8 cellular contexts compared by ENCODE assay signal in the genomic region with DNA sequence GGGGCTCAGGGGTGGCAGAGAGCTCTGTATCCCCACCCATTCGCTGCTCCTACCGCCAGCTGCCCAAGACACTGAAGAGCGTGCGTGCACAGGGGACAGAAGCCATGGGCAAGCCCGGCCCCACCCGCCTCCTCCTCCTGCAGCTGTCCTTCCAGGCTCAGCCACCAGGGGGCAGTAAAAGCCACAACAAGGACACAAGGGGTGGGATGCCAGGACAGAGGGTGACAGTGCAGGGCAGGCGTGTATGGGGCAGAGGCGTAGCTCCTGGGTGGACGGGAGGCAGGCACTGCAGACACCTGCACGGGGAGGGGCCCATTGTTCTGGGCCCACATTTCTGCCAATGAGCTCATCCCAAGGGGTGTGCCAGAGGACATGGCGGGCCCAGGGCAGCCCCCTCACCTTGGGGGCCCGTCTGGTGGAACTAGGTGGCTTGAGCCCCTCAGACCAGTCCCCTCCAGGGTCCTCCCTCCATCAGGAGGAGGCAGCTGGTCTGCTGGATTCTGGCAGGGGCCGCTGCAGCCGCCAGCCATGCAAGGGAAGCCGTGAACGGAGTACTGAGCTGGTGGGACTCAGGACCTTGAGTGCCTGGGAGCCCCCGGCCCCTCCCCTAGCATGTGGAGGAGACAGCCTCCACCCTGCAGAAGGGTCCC.
A peak's percentile ranks its signal among the peaks of the same experiment; 100 is the strongest.
DNase-seq lines count a peak whose midpoint lies in the region; ATAC-seq and TF ChIP-seq lines count a peak whose summit lies in the region.

No MANE protein-coding gene starts in this region.

- H3K27ac Mint-ChIP-seq in central memory CD8-positive, alpha-beta T cell (ENCODE audit: low read depth) = no peak overlapping the region

- ATAC-seq in activated CD4-positive, CD25-positive, alpha-beta regulatory T cell treated with anti-CD3 and anti-CD28 coated beads, Interleukin-2, amount 50 U/mL, for 24 hours = peak; percentile 77 to 79
- ATAC-seq in central memory CD8-positive, alpha-beta T cell (replicated peaks; ENCODE audit: extremely low read depth, poor library complexity, severe bottlenecking) = peak; percentile 58
- no peak for ATAC-seq in HG03571 (IDR thresholded peaks at IDR 0.05; ENCODE audit: unreplicated experiment)

- H3K27me3 Mint-ChIP-seq in central memory CD8-positive, alpha-beta T cell = no peaks in the 10 kb centered on the region

- TF ChIP-seq CTCF in GM12874 (IDR thresholded peaks at IDR 0.05; ENCODE audit: insufficient read depth, low read depth, low read length) = peak; percentile 92

- no peak overlapping the region for H3K4me3 Mint-ChIP-seq in central memory CD8-positive, alpha-beta T cell

- no peaks in the 10 kb centered on the region for H3K9me3 Mint-ChIP-seq in central memory CD8-positive, alpha-beta T cell

- H3K4me1 Mint-ChIP-seq in central memory CD8-positive, alpha-beta T cell = peaks cover 5% of the 10 kb centered on the region

- H3K36me3 Mint-ChIP-seq in central memory CD8-positive, alpha-beta T cell (ENCODE audit: insufficient read depth) = peaks cover 4% of the 10 kb centered on the region

- DNase-seq in A172 (ENCODE audit: low spot score) = peak; percentile 78
- DNase-seq in NCI-H2029 treated with DMSO at 0.1 percent for 48 hours (lab: John Stamatoyannopoulos, UW) = peak; percentile 32
- DNase-seq in central memory CD8-positive, alpha-beta T cell (ENCODE audit: low spot score in 2 of 2) = peak; percentile 73 to 84
- DNase-seq in kidney glomerular epithelial cell (lab: John Stamatoyannopoulos, UW) = peak; percentile 57
- peak; percentile 87 to 88 for DNase-seq in stimulated activated CD4-positive, alpha-beta T cell treated with anti-CD3 and anti-CD28 coated beads, Interleukin-2, amount 100 ng/mL, for 48 hours

Comparison
In these comparisons a context has a peak if more than half of its experiments do, and no peak if none do; other contexts are left out.
1. DNase-seq: peak in every context shown above with its lines; median percentile 88 in stimulated activated CD4-positive, alpha-beta T cell treated with anti-CD3 and anti-CD28 coated beads, Interleukin-2, amount 100 ng/mL, for 48 hours; 78 in central memory CD8-positive, alpha-beta T cell; 78 in A172; 57 in kidney glomerular epithelial cell; 32 in NCI-H2029 treated with DMSO at 0.1 percent for 48 hours.